8 cellular contexts compared by ENCODE assay signal in genomic region chr3:75432885-75433284, GRCh38.
A peak's percentile ranks its signal among the peaks of the same experiment; 100 is the strongest.
DNase-seq lines count a peak whose midpoint lies in the region; ATAC-seq, FAIRE-seq and TF ChIP-seq lines count a peak whose summit lies in the region.
"Not testable (repeated sequence)": the region's sequence is repeated elsewhere in the genome, so short reads cannot be mapped to it uniquely, and the experiment has no call there.

No MANE protein-coding gene starts in this region.

- ATAC-seq in left ventricle myocardium superior: not testable (repeated sequence)

- H3K9me3 Mint-ChIP-seq in HFFc6; activated naive CD4-positive, alpha-beta T cell treated with anti-CD3 and anti-CD28 coated beads, Interleukin-2, amount 50 U/mL, for 24 hours; neural crest cell: not testable (repeated sequence)

- intact Hi-C loops in left ventricle myocardium superior (cut with micrococcal nuclease); testis (cut with DNase I; ENCODE audit: low total_unique reads): not testable (repeated sequence)

- not testable (repeated sequence) for H3K27ac ChIP-seq in testis

- H3K27me3 ChIP-seq in BJ (ENCODE audit: control insufficient read depth, insufficient read depth, low read length); testis: not testable (repeated sequence)

- not testable (repeated sequence) for H3K9me3 ChIP-seq in testis

- peaks cover 61% of the 10 kb centered on the region for H3K4me1 Mint-ChIP-seq in HFFc6 (ENCODE audit: low read depth)
- H3K4me1 Mint-ChIP-seq in activated naive CD4-positive, alpha-beta T cell treated with anti-CD3 and anti-CD28 coated beads, Interleukin-2, amount 50 U/mL, for 24 hours: peaks cover 17% of the 10 kb centered on the region
- peaks cover 30% of the 10 kb centered on the region for H3K4me1 Mint-ChIP-seq in neural crest cell

- POLR2A ChIA-PET in BJ (lab: Charles Lee): not testable (repeated sequence)

- WGBS in testis, 2 donors: 40 to 47% methylated on average over 1 to 8 of the region's 8 CpGs

- H3K4me3 Mint-ChIP-seq in HFFc6 (peak overlapping the region; percentile 93), neural crest cell (peak overlapping the region; percentile 82)
- peak overlapping the region; percentile 13 for H3K4me3 Mint-ChIP-seq in activated naive CD4-positive, alpha-beta T cell treated with anti-CD3 and anti-CD28 coated beads, Interleukin-2, amount 50 U/mL, for 24 hours

- TF ChIP-seq POLR2A in testis (IDR thresholded peaks at IDR 0.05): not testable (repeated sequence)

- not testable (repeated sequence) for H3K27me3 Mint-ChIP-seq in HFFc6 (ENCODE audit: insufficient read depth); activated naive CD4-positive, alpha-beta T cell treated with anti-CD3 and anti-CD28 coated beads, Interleukin-2, amount 50 U/mL, for 24 hours; neural crest cell (ENCODE audit: low read depth)

- TF ChIP-seq CTCF in BJ (IDR thresholded peaks at IDR 0.05; ENCODE audit: insufficient read depth, low read depth, low read length); HFFc6 (IDR thresholded peaks at IDR 0.05); neural crest cell (conservative IDR thresholded peaks at IDR 0.05); testis (IDR thresholded peaks at IDR 0.05): not testable (repeated sequence)

- not testable (repeated sequence) for H3K4me1 ChIP-seq in testis

- CTCF ChIA-PET in BJ (lab: Yijun Ruan, JAX): not testable (repeated sequence)

- H3K27ac Mint-ChIP-seq in HFFc6: peak overlapping the region; percentile 99
- H3K27ac Mint-ChIP-seq in activated naive CD4-positive, alpha-beta T cell treated with anti-CD3 and anti-CD28 coated beads, Interleukin-2, amount 50 U/mL, for 24 hours: not testable (repeated sequence)
- H3K27ac Mint-ChIP-seq in neural crest cell (ENCODE audit: unreplicated experiment): peak overlapping the region; percentile 78

- peaks cover 22% of the 10 kb centered on the region; the same call in 1 of the 2 replicates for H3K36me3 Mint-ChIP-seq in HFFc6 (ENCODE audit: low read depth)
- H3K36me3 Mint-ChIP-seq in activated naive CD4-positive, alpha-beta T cell treated with anti-CD3 and anti-CD28 coated beads, Interleukin-2, amount 50 U/mL, for 24 hours; neural crest cell (ENCODE audit: low read depth): not testable (repeated sequence)

- H3K4me3 ChIP-seq in BJ (ENCODE audit: low read depth, low read length); testis: not testable (repeated sequence)

- FAIRE-seq in RCC 7860 (lab: Jason Lieb, UNC): peak; percentile 84

- peak; percentile 89 for DNase-seq in BJ (ENCODE audit: low read depth)
- peak; percentile 97 for DNase-seq in HFFc6
- peak; percentile 97 for DNase-seq in RCC 7860 (ENCODE audit: low spot score)
- peak; percentile 51 for DNase-seq in ecto neural progenitor cell (ENCODE audit: low spot score)
- DNase-seq in left ventricle myocardium superior: peak; percentile 69
- not testable (repeated sequence) for DNase-seq in neural crest cell (ENCODE audit: low read depth, low spot score)
- DNase-seq in testis: peak; percentile 39

- H3K36me3 ChIP-seq in BJ (ENCODE audit: control insufficient read depth, insufficient read depth, low read length); testis (ENCODE audit: low read depth, missing control alignments): not testable (repeated sequence)

Comparison
In these comparisons a context has a peak if more than half of its experiments do, and no peak if none do; other contexts are left out.
1. H3K4me3 Mint-ChIP-seq: peak in every context shown above with its lines; median percentile 93 in HFFc6; 82 in neural crest cell; 13 in activated naive CD4-positive, alpha-beta T cell treated with anti-CD3 and anti-CD28 coated beads, Interleukin-2, amount 50 U/mL, for 24 hours.